12 cellular contexts compared by ENCODE assay signal in the genomic region with DNA sequence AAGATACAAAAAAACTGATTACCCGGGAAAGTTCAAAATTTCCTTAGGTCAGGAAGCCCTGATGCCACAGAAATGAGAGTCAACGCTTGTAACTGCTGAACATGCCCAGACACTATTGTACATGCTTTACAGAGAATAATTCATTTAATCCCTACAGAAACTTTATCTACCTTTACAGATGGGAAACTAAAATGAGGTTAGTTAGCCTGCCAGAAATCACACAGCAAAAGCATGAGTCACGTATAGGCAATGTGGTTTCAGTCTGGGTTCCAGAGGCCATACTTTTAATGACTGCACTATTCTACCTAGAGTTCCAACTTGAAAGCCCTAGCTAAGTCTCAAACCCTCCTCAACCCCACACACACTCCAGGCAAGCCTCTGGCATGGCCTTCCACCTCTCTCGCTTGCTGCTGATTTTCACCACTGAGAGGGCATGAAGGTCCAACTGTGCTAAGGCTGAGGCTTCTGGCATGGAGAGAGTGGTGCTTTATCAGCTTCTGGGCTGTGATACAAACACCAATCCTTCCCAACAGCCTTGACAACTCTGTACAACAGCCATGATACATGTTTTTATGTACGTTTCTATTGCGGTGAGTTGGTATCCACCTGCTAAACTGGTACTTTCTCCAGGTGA.
"Had no signal": no experiment of that assay in that cellular context is flagged by ENCODE, and none has a peak within 500 bp of the region (broad histone marks: within the 10 kb centered on the region; RNA-seq: fewer than 3 reads in every experiment).

No MANE protein-coding gene starts in this region.

- DNase-seq: activated CD4-positive, alpha-beta T cell treated with anti-CD3 and anti-CD28 coated beads, Interleukin-2, amount 50 U/mL, for 1 hour; activated effector memory CD4-positive, alpha-beta T cell treated with Interleukin-2 at 50 U/mL for 16 hours; activated T-cell treated with anti-CD3 and anti-CD28 coated beads, Interleukin-2, amount 50 U/mL, for 1 hour; colonic mucosa; hippocampal formation; pancreas; stimulated activated CD4-positive, alpha-beta T cell treated with anti-CD3 and anti-CD28 coated beads, Interleukin-15, amount 100 ng/mL, for 24 hours; stimulated activated CD4-positive, alpha-beta T cell treated with anti-CD3 and anti-CD28 coated beads, Interleukin-4, amount 100 ng/mL, for 4 hours; stimulated activated naive CD8-positive, alpha-beta T cell treated with anti-CD3 and anti-CD28 coated beads, Interleukin-15, amount 100 ng/mL, for 72 hours had no signal

- H3K27ac ChIP-seq: colonic mucosa, pancreas, thoracic aorta had no signal

- H3K27ac Mint-ChIP-seq: activated naive CD4-positive, alpha-beta T cell treated with anti-CD3 and anti-CD28 coated beads, Interleukin-2, amount 50 U/mL, for 24 hours; stimulated activated naive CD8-positive, alpha-beta T cell treated with anti-CD3 and anti-CD28 coated beads, Interleukin-15, amount 100 ng/mL, for 72 hours; WTC11 had no signal

- FAIRE-seq: pancreas had no signal

- H3K36me3 Mint-ChIP-seq: activated naive CD4-positive, alpha-beta T cell treated with anti-CD3 and anti-CD28 coated beads, Interleukin-2, amount 50 U/mL, for 24 hours had no signal

- H3K9me3 ChIP-seq: colonic mucosa, pancreas, thoracic aorta had no signal

- H3K4me3 ChIP-seq: colonic mucosa, pancreas, thoracic aorta had no signal

- H3K36me3 ChIP-seq: colonic mucosa, pancreas, thoracic aorta had no signal

- ATAC-seq: pancreas; stimulated activated naive CD8-positive, alpha-beta T cell treated with anti-CD3 and anti-CD28 coated beads, Interleukin-15, amount 100 ng/mL, for 72 hours; WTC11 had no signal

- H3K4me1 ChIP-seq: colonic mucosa, pancreas had no signal

- H3K27me3 Mint-ChIP-seq: activated naive CD4-positive, alpha-beta T cell treated with anti-CD3 and anti-CD28 coated beads, Interleukin-2, amount 50 U/mL, for 24 hours; stimulated activated naive CD8-positive, alpha-beta T cell treated with anti-CD3 and anti-CD28 coated beads, Interleukin-15, amount 100 ng/mL, for 72 hours had no signal

- H3K4me3 Mint-ChIP-seq: activated naive CD4-positive, alpha-beta T cell treated with anti-CD3 and anti-CD28 coated beads, Interleukin-2, amount 50 U/mL, for 24 hours; stimulated activated naive CD8-positive, alpha-beta T cell treated with anti-CD3 and anti-CD28 coated beads, Interleukin-15, amount 100 ng/mL, for 72 hours; WTC11 had no signal

- H3K4me1 Mint-ChIP-seq: activated naive CD4-positive, alpha-beta T cell treated with anti-CD3 and anti-CD28 coated beads, Interleukin-2, amount 50 U/mL, for 24 hours; stimulated activated naive CD8-positive, alpha-beta T cell treated with anti-CD3 and anti-CD28 coated beads, Interleukin-15, amount 100 ng/mL, for 72 hours; WTC11 had no signal

- H3K27me3 ChIP-seq: colonic mucosa, pancreas had no signal
